Comparison of ENCODE assay signal across 8 cellular contexts in genomic region chr1:43047135-43047534, GRCh38.
"Had no signal": no experiment of that assay in that cellular context is flagged by ENCODE, and none has a peak within 500 bp of the region (broad histone marks: within the 10 kb centered on the region; RNA-seq: fewer than 3 reads in every experiment).

No MANE protein-coding gene starts in this region.

- H3K4me3 Mint-ChIP-seq: IgD-negative memory B cell had no signal

- ATAC-seq: HepG2, K562 had no signal

- H3K9me3 Mint-ChIP-seq: IgD-negative memory B cell had no signal

- DNase-seq: IMR-90, KBM-7, KG1 had no signal

- FAIRE-seq: HepG2, HTR-8/SVneo, K562 had no signal

- H3K4me3 ChIP-seq: K562 had no signal

- H3K27ac ChIP-seq: HL-60 had no signal

- H3K27ac Mint-ChIP-seq: IgD-negative memory B cell had no signal
